In the genomic region with DNA sequence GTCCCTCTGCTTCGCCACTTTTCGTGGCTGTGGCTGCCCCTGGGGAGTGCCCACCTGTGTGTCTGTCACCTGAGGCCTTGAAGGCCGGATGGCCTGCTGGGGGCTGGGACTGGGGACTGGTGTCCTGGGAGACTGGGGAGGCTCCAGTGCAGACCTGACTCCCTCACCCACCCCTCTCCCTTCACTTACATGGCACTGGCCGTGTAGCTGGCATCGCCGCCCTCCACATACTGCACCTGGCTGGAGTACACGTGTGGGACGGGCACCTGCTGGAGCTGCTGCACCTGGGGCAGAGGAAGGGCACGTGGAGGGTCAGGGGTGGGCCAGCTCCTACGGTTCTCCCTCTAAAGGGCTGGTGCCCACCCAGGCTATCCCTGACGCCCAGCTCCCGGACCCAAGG, we compare ENCODE assay signal across 13 cellular contexts. TPM values are rescaled to one million over a fixed set of nuclear protein-coding genes. Genes with fewer than 3 reads are reported as not detected.
DNase-seq lines count a peak whose midpoint lies in the region; ATAC-seq and TF ChIP-seq lines count a peak whose summit lies in the region.
"Had no signal": no experiment of that assay in that cellular context is flagged by ENCODE, and none has a peak within 500 bp of the region (broad histone marks: within the 10 kb centered on the region; RNA-seq: fewer than 3 reads in every experiment).

No MANE protein-coding gene starts in this region.

- no peaks in the 10 kb centered on the region for H3K27me3 ChIP-seq in thoracic aorta (replicated peaks; ENCODE audit: insufficient read depth)

- DNase-seq in activated naive CD4-positive, alpha-beta T cell treated with anti-CD3 and anti-CD28 coated beads, Interleukin-2, amount 50 U/mL, for 72 hours (ENCODE audit: low spot score in 2 of 2), result no peak
- no peak for DNase-seq in activated naive CD4-positive, alpha-beta T cell (lab: John Stamatoyannopoulos, UW)
- DNase-seq in effector memory CD8-positive, alpha-beta T cell, result no peak
- DNase-seq in thoracic aorta (ENCODE audit: low spot score) (no peak), Calu3 (no peak), AML-193 (lab: John Stamatoyannopoulos, UW) (no peak)
- DNase-seq: DMS 273 treated with DMSO at 0.1 percent for 48 hours, RPMI8226 had no signal

- H3K4me1 ChIP-seq in thoracic aorta (ENCODE audit: control insufficient read depth in 1 of 2, low read depth in 2 of 2), result peaks cover 13 to 19% of the 10 kb centered on the region in 2 donors

- BruUV-seq in Calu3 (replicated peaks; lab: Mats Ljungman, UMichigan), result no TSS peak

- ATAC-seq in activated naive CD4-positive, alpha-beta T cell treated with anti-CD3 and anti-CD28 coated beads, Interleukin-2, amount 50 U/mL, for 72 hours, result no peak
- no peak for ATAC-seq in effector memory CD8-positive, alpha-beta T cell (replicated peaks)
- ATAC-seq in thoracic aorta (ENCODE audit: insufficient number of reproducible peaks, low FRiP score, low read depth) (no peak), SK-N-SH treated with all-trans-retinoic acid at 6 μM for 48 hours (no peak)

- H3K36me3 ChIP-seq in thoracic aorta, result peaks cover 6% of the 10 kb centered on the region

- H3K27ac ChIP-seq in thoracic aorta, result peak overlapping the region; percentile 65 to 76
- H3K27ac ChIP-seq: 22Rv1 had no signal

- TF ChIP-seq CTCF in nephron (IDR thresholded peaks at IDR 0.05; ENCODE audit: unreplicated experiment in 3 of 3), result no peak
- no peak for TF ChIP-seq CTCF in thoracic aorta (IDR thresholded peaks at IDR 0.05)
- TF ChIP-seq CTCF in Calu3 (IDR thresholded peaks at IDR 0.05; ENCODE audit: unreplicated experiment), result no peak

- peaks cover under 1 to 16% of the 10 kb centered on the region in 2 donors for H3K4me1 Mint-ChIP-seq in effector memory CD8-positive, alpha-beta T cell (ENCODE audit: low read depth in 2 of 2)
- no peaks in the 10 kb centered on the region for H3K4me1 Mint-ChIP-seq in nephron
- H3K4me1 Mint-ChIP-seq in Calu3 (ENCODE audit: low read depth, unreplicated experiment), result no peaks in the 10 kb centered on the region

- H3K36me3 Mint-ChIP-seq in activated naive CD4-positive, alpha-beta T cell treated with anti-CD3 and anti-CD28 coated beads, Interleukin-2, amount 50 U/mL, for 72 hours, result no peaks in the 10 kb centered on the region
- peaks cover 19% of the 10 kb centered on the region for H3K36me3 Mint-ChIP-seq in effector memory CD8-positive, alpha-beta T cell (ENCODE audit: insufficient read depth)
- H3K36me3 Mint-ChIP-seq in nephron (ENCODE audit: low read depth) (peaks cover 33% of the 10 kb centered on the region), Calu3 (ENCODE audit: insufficient read depth, unreplicated experiment) (peaks cover 4% of the 10 kb centered on the region)

- H3K27me3 Mint-ChIP-seq in effector memory CD8-positive, alpha-beta T cell, result no peaks in the 10 kb centered on the region
- H3K27me3 Mint-ChIP-seq in nephron (ENCODE audit: low read depth), result peaks cover 3% of the 10 kb centered on the region
- H3K27me3 Mint-ChIP-seq in Calu3 (ENCODE audit: unreplicated experiment), result no peaks in the 10 kb centered on the region
- H3K27me3 Mint-ChIP-seq: activated CD8-positive, alpha-beta memory T cell treated with anti-CD3 and anti-CD28 coated beads, Interleukin-2, amount 10 ng/mL, durations not matched to agents 7 days and 5 days had no signal

- CTCF ChIA-PET in Calu3 (lab: Charles Lee), result interaction anchor here (0.7 kb wide), 1 partner anchor 18 kb away, joined by 7 read pairs; no protein-coding TSS in a partner anchor

- H3K9me3 ChIP-seq in thoracic aorta, result no peaks in the 10 kb centered on the region

- peak overlapping the region; percentile 77 for H3K4me3 ChIP-seq in thoracic aorta

- H3K4me3 Mint-ChIP-seq in effector memory CD8-positive, alpha-beta T cell, result peak overlapping the region in 1 of 2 donors; percentile 77
- H3K4me3 Mint-ChIP-seq in nephron (peak overlapping the region in 2 of 3 experiments; percentile 66 to 73), Calu3 (ENCODE audit: low read depth, unreplicated experiment) (no peak overlapping the region)
- H3K4me3 Mint-ChIP-seq: activated CD8-positive, alpha-beta memory T cell treated with anti-CD3 and anti-CD28 coated beads, Interleukin-2, amount 10 ng/mL, durations not matched to agents 7 days and 5 days had no signal

- intact Hi-C loops in Calu3 (cut with micrococcal nuclease; ENCODE audit: unreplicated experiment), result loop anchor here (5.0 kb wide), 1 partner anchor 54 kb away; a partner anchor contains a TSS

- H3K9me3 Mint-ChIP-seq in activated naive CD4-positive, alpha-beta T cell treated with anti-CD3 and anti-CD28 coated beads, Interleukin-2, amount 50 U/mL, for 72 hours, result no peaks in the 10 kb centered on the region
- H3K9me3 Mint-ChIP-seq in effector memory CD8-positive, alpha-beta T cell, result no peaks in the 10 kb centered on the region
- H3K9me3 Mint-ChIP-seq in nephron (no peaks in the 10 kb centered on the region), Calu3 (ENCODE audit: low read depth, unreplicated experiment) (no peaks in the 10 kb centered on the region)

- H3K27ac Mint-ChIP-seq in activated naive CD4-positive, alpha-beta T cell treated with anti-CD3 and anti-CD28 coated beads, Interleukin-2, amount 50 U/mL, for 72 hours, result peak overlapping the region; percentile 9 to 19
- peak overlapping the region; percentile 56 to 94 for H3K27ac Mint-ChIP-seq in effector memory CD8-positive, alpha-beta T cell
- peak overlapping the region; percentile 63 to 93 (median 75) for H3K27ac Mint-ChIP-seq in nephron
- H3K27ac Mint-ChIP-seq in Calu3 (ENCODE audit: unreplicated experiment), result no peak overlapping the region
- H3K27ac Mint-ChIP-seq: activated CD8-positive, alpha-beta memory T cell treated with anti-CD3 and anti-CD28 coated beads, Interleukin-2, amount 10 ng/mL, durations not matched to agents 7 days and 5 days had no signal

TF ChIP-seq in SK-N-SH treated with all-trans-retinoic acid at 6 μM for 48 hours, 23 proteins besides CTCF, POLR2A, EP300 and RAD21:
- TF ChIP-seq ISL1 (CRISPR knock-in tag; IDR thresholded peaks at IDR 0.05), result no peak
- no peak for TF ChIP-seq TOX (CRISPR knock-in tag; IDR thresholded peaks at IDR 0.05; ENCODE audit: borderline replicate concordance)

RNA-seq across cellular contexts. Expression of a gene that starts 25.5 kb away (rescaled TPM):
- total RNA-seq in activated naive CD4-positive, alpha-beta T cell treated with anti-CD3 and anti-CD28 coated beads, Interleukin-2, amount 50 U/mL, for 72 hours, result 10 to 100 TPM; 59.0 to 90.0 TPM
- total RNA-seq in thoracic aorta (10 to 100 TPM; 12.6 to 31.4 TPM), Calu3 (2022) (34.0 and 35.5 TPM in 2 replicates)

RNA-seq across cellular contexts. Expression of a gene that starts 28.3 kb away (rescaled TPM):
- 10 to 100 TPM in 1 of 2 donors, 1 to 10 TPM in 1; 9.7 to 14.5 TPM for total RNA-seq in activated naive CD4-positive, alpha-beta T cell treated with anti-CD3 and anti-CD28 coated beads, Interleukin-2, amount 50 U/mL, for 72 hours
- total RNA-seq in thoracic aorta (1 to 10 TPM; 3.0 to 5.7 TPM), Calu3 (2022) (13.8 and 14.9 TPM in 2 replicates)

RNA-seq across cellular contexts. Expression of a gene that starts 39.6 kb away (rescaled TPM):
- total RNA-seq in activated naive CD4-positive, alpha-beta T cell treated with anti-CD3 and anti-CD28 coated beads, Interleukin-2, amount 50 U/mL, for 72 hours, result under 1 TPM in 1 of 2 donors, not detected in 1; 0.34 TPM
- total RNA-seq in thoracic aorta (1 to 10 TPM; 3.5 to 9.9 TPM), Calu3 (2022) (not detected in 2 replicates)
- total RNA-seq: kidney epithelial cell had no signal

RNA-seq across cellular contexts. Expression of a gene that starts 50.1 kb away (rescaled TPM):
- not detected for total RNA-seq in activated naive CD4-positive, alpha-beta T cell treated with anti-CD3 and anti-CD28 coated beads, Interleukin-2, amount 50 U/mL, for 72 hours
- total RNA-seq in thoracic aorta, result not detected
- total RNA-seq in Calu3 (2022), result not detected in 2 replicates
- total RNA-seq: activated CD8-positive, alpha-beta memory T cell treated with anti-CD3 and anti-CD28 coated beads, Interleukin-2, amount 10 ng/mL, durations not matched to agents 7 days and 5 days; kidney epithelial cell had no signal

RNA-seq across cellular contexts. Expression of a gene that starts 53.8 kb away (rescaled TPM):
- 10 to 100 TPM; 59.6 to 68.0 TPM for total RNA-seq in activated naive CD4-positive, alpha-beta T cell treated with anti-CD3 and anti-CD28 coated beads, Interleukin-2, amount 50 U/mL, for 72 hours
- total RNA-seq in thoracic aorta (1 to 10 TPM; 1.1 to 5.3 TPM), Calu3 (2022) (7.0 and 7.4 TPM in 2 replicates)
